Comparison of ENCODE assay signal across 20 cellular contexts in genomic region chr4:31649878-31650277, GRCh38.
DNase-seq lines count a peak whose midpoint lies in the region; ATAC-seq, FAIRE-seq and TF ChIP-seq lines count a peak whose summit lies in the region.
"Had no signal": no experiment of that assay in that cellular context is flagged by ENCODE, and none has a peak within 500 bp of the region (broad histone marks: within the 10 kb centered on the region; RNA-seq: fewer than 3 reads in every experiment).

No MANE protein-coding gene starts in this region.

- H3K36me3 ChIP-seq in small intestine (ENCODE audit: control insufficient read depth in 2 of 2, insufficient read depth in 2 of 2, low read length in 2 of 2), result no peaks in the 10 kb centered on the region
- H3K36me3 ChIP-seq: HAP-1 had no signal

- H3K27me3 Mint-ChIP-seq in WTC11 (ENCODE audit: low read depth), result no peaks in the 10 kb centered on the region
- H3K27me3 Mint-ChIP-seq: CD4-positive, alpha-beta memory T cell had no signal

- H3K27ac Mint-ChIP-seq in WTC11, result no peak overlapping the region
- H3K27ac Mint-ChIP-seq: CD4-positive, alpha-beta memory T cell; HFFc6 had no signal

- no peaks in the 10 kb centered on the region for H3K27me3 ChIP-seq in small intestine (ENCODE audit: control insufficient read depth in 2 of 2, insufficient read depth in 2 of 2, low read length in 2 of 2)

- H3K4me1 Mint-ChIP-seq in WTC11, result peaks cover 3% of the 10 kb centered on the region; the same call in 1 of the 2 replicates
- H3K4me1 Mint-ChIP-seq: CD4-positive, alpha-beta memory T cell had no signal

- POLR2A ChIA-PET in WTC11 (lab: Charles Lee), result no interaction called here

- CTCF ChIA-PET in WTC11 (lab: Charles Lee), result no interaction called here

- TF ChIP-seq CTCF in WTC11 (IDR thresholded peaks at IDR 0.05), result no peak

- H3K9me3 ChIP-seq in small intestine (ENCODE audit: control insufficient read depth, low read depth), result no peaks in the 10 kb centered on the region
- H3K9me3 ChIP-seq: HAP-1 had no signal

- DNase-seq in WTC11 (ENCODE audit: low spot score) (no peak), frontal cortex (ENCODE audit: low spot score in 2 of 2) (no peak), small intestine (no peak), GDM1 (lab: John Stamatoyannopoulos, UW) (no peak), germinal center (ENCODE audit: low spot score) (no peak)
- DNase-seq: 8988T; C1 segment of cervical spinal cord; Calu3; CD4-positive, alpha-beta memory T cell; COR-L47; DMS53; DMS79 treated with DMSO at 0.1 percent for 48 hours; GOT3; HFFc6 had no signal

- no peak overlapping the region for H3K27ac ChIP-seq in small intestine (ENCODE audit: low read depth in 1 of 2, low read length in 1 of 2)

- H3K4me1 ChIP-seq in small intestine (ENCODE audit: control insufficient read depth in 2 of 2, insufficient read depth in 1 of 2, low read depth in 1 of 2, low read length in 1 of 2), result no peaks in the 10 kb centered on the region
- H3K4me1 ChIP-seq: HAP-1 had no signal

- H3K4me3 ChIP-seq in small intestine (ENCODE audit: low read depth in 1 of 2, low read length in 2 of 2), result no peak overlapping the region
- H3K4me3 ChIP-seq: GM12878, HAP-1 had no signal

- peak; percentile 63 for FAIRE-seq in G401.6 (lab: Jason Lieb, UNC)
- FAIRE-seq in frontal cortex (lab: Jason Lieb, UNC), result peak; percentile 83
- peak; percentile 91 for FAIRE-seq in small intestine (lab: Jason Lieb, UNC)
- FAIRE-seq: GM12878, GM19239, H54 had no signal

- WGBS in small intestine, 3 donors, result 8 to 39% (median 32%) methylated on average over 1 of the region's 1 CpG

- ATAC-seq in WTC11, result no peak
- no peak for ATAC-seq in GM21381 (IDR thresholded peaks at IDR 0.05; ENCODE audit: unreplicated experiment)
- ATAC-seq: GM12878 had no signal

- no peaks in the 10 kb centered on the region for H3K36me3 Mint-ChIP-seq in WTC11
- H3K36me3 Mint-ChIP-seq: CD4-positive, alpha-beta memory T cell had no signal

- no peaks in the 10 kb centered on the region for H3K9me3 Mint-ChIP-seq in WTC11

- H3K4me3 Mint-ChIP-seq in WTC11, result no peak overlapping the region
- H3K4me3 Mint-ChIP-seq: CD4-positive, alpha-beta memory T cell; HFFc6 had no signal

TF ChIP-seq in WTC11, 78 proteins besides CTCF, POLR2A, EP300 and RAD21:
- no peak for TF ChIP-seq ZNF423 (CRISPR knock-in tag; IDR thresholded peaks at IDR 0.05)
- TF ChIP-seq HMGA2 (CRISPR knock-in tag; IDR thresholded peaks at IDR 0.05), result peak; percentile 46; the same call in 1 of the 2 replicates
